21 cellular contexts compared by ENCODE assay signal in genomic region chr12:119156401-119156800, GRCh38. TPM values are rescaled to one million over a fixed set of nuclear protein-coding genes. Genes with fewer than 3 reads are reported as not detected.
DNase-seq lines count a peak whose midpoint lies in the region; ATAC-seq, FAIRE-seq and TF ChIP-seq lines count a peak whose summit lies in the region.
"Had no signal": no experiment of that assay in that cellular context is flagged by ENCODE, and none has a peak within 500 bp of the region (broad histone marks: within the 10 kb centered on the region; RNA-seq: fewer than 3 reads in every experiment).

No MANE protein-coding gene starts in this region.

- H3K4me3 Mint-ChIP-seq in HFFc6 = no peak overlapping the region
- no peak overlapping the region for H3K4me3 Mint-ChIP-seq in activated CD8-positive, alpha-beta memory T cell treated with anti-CD3 and anti-CD28 coated beads, Interleukin-2, amount 10 ng/mL, durations not matched to agents 7 days and 5 days
- H3K4me3 Mint-ChIP-seq: activated naive CD4-positive, alpha-beta T cell treated with anti-CD3 and anti-CD28 coated beads, Interleukin-2, amount 10 ng/mL, durations not matched to agents 7 days and 5 days; dendritic cell treated with granulocyte-macrophage colony-stimulating factor and Interleukin-4, amounts not matched to agents 40 ng/mL and 50 ng/mL, for 4 days had no signal

- H3K36me3 Mint-ChIP-seq in HFFc6 (ENCODE audit: low read depth) = no peaks in the 10 kb centered on the region
- no peaks in the 10 kb centered on the region for H3K36me3 Mint-ChIP-seq in activated CD8-positive, alpha-beta memory T cell treated with anti-CD3 and anti-CD28 coated beads, Interleukin-2, amount 10 ng/mL, durations not matched to agents 7 days and 5 days
- H3K36me3 Mint-ChIP-seq: activated naive CD4-positive, alpha-beta T cell treated with anti-CD3 and anti-CD28 coated beads, Interleukin-2, amount 10 ng/mL, durations not matched to agents 7 days and 5 days had no signal

- H3K56ac ChIP-seq in H1 (replicated peaks; ENCODE audit: insufficient read length, low read depth, low read length) = no peak overlapping the region

- no peak overlapping the region for H4K8ac ChIP-seq in H1 (ENCODE audit: extremely low read depth, insufficient read depth, low read length)

- no peak overlapping the region for H3K27ac Mint-ChIP-seq in HFFc6
- no peak overlapping the region for H3K27ac Mint-ChIP-seq in activated CD8-positive, alpha-beta memory T cell treated with anti-CD3 and anti-CD28 coated beads, Interleukin-2, amount 10 ng/mL, durations not matched to agents 7 days and 5 days
- H3K27ac Mint-ChIP-seq: activated naive CD4-positive, alpha-beta T cell treated with anti-CD3 and anti-CD28 coated beads, Interleukin-2, amount 10 ng/mL, durations not matched to agents 7 days and 5 days; dendritic cell treated with granulocyte-macrophage colony-stimulating factor and Interleukin-4, amounts not matched to agents 40 ng/mL and 50 ng/mL, for 4 days had no signal

- no peak overlapping the region for H4K91ac ChIP-seq in H1 (replicated peaks; ENCODE audit: insufficient read length, low read length)

- H2BK5ac ChIP-seq in H1 (ENCODE audit: low read depth, low read length) = no peak overlapping the region

- peaks cover 0 to 10% of the 10 kb centered on the region in 2 experiments; a peak in 1 of 4 replicates for H3K79me2 ChIP-seq in H1 (ENCODE audit: control insufficient read depth in 1 of 2, insufficient read depth in 2 of 2, low read length in 2 of 2)

- no peak for TF ChIP-seq POLR2A in H1 (IDR thresholded peaks at IDR 0.05; ENCODE audit: control extremely low read depth in 1 of 2, low read depth in 2 of 2, low read length in 2 of 2)

- no peak overlapping the region for H3K4ac ChIP-seq in H1 (replicated peaks; ENCODE audit: insufficient read length, low read depth, low read length)

- H3K27me3 Mint-ChIP-seq in HFFc6 (ENCODE audit: insufficient read depth) = peaks cover 11% of the 10 kb centered on the region; the same call in 1 of the 2 replicates
- peaks cover 3% of the 10 kb centered on the region for H3K27me3 Mint-ChIP-seq in activated CD8-positive, alpha-beta memory T cell treated with anti-CD3 and anti-CD28 coated beads, Interleukin-2, amount 10 ng/mL, durations not matched to agents 7 days and 5 days
- H3K27me3 Mint-ChIP-seq: activated naive CD4-positive, alpha-beta T cell treated with anti-CD3 and anti-CD28 coated beads, Interleukin-2, amount 10 ng/mL, durations not matched to agents 7 days and 5 days had no signal

- H2BK12ac ChIP-seq in H1 (ENCODE audit: low read depth, low read length) = no peak overlapping the region

- POLR2A ChIA-PET in H1 (lab: Charles Lee; ENCODE audit: partially characterized antibody) = interaction anchor here (0.5 to 1.4 kb wide), 4 partner anchors 17 to 36 kb away, joined by 3 read pairs; partner anchors contain the start of gene HSPB8

- peak overlapping the region; percentile 66 for H3K27ac ChIP-seq in 22Rv1
- no peak overlapping the region for H3K27ac ChIP-seq in H1 (ENCODE audit: low read depth, low read length)
- peak overlapping the region; percentile 14 for H3K27ac ChIP-seq in layer of hippocampus (ENCODE audit: low read depth, low read length)
- H3K27ac ChIP-seq: esophagus muscularis mucosa, left lung, ovary, upper lobe of left lung had no signal

- H3K9me3 Mint-ChIP-seq in HFFc6 = peaks cover 8% of the 10 kb centered on the region
- peaks cover 3% of the 10 kb centered on the region for H3K9me3 Mint-ChIP-seq in activated CD8-positive, alpha-beta memory T cell treated with anti-CD3 and anti-CD28 coated beads, Interleukin-2, amount 10 ng/mL, durations not matched to agents 7 days and 5 days (ENCODE audit: low read depth)

- H2AFZ ChIP-seq in H1 (ENCODE audit: low read length) = no peak overlapping the region

- H3K36me3 ChIP-seq in H7 (replicated peaks; ENCODE audit: control insufficient read depth, insufficient read depth, low read length) (peaks cover 2% of the 10 kb centered on the region; the same call in 1 of the 2 replicates), H1 (ENCODE audit: control insufficient read depth in 2 of 4, insufficient read depth in 4 of 4, low read length in 3 of 4) (peaks cover 0 to 12% (median 2%) of the 10 kb centered on the region in 4 experiments; a peak in 2 of 8 replicates)
- H3K36me3 ChIP-seq: esophagus muscularis mucosa, left lung, ovary, upper lobe of left lung had no signal

- no peak overlapping the region for H2BK120ac ChIP-seq in H1 (replicated peaks; ENCODE audit: low read depth, low read length)

- TF ChIP-seq RAD21 in H1 (IDR thresholded peaks at IDR 0.05 in 1 of 2, conservative IDR thresholded peaks at IDR 0.05 in 1 of 2; ENCODE audit: low read depth in 2 of 2, low read length in 2 of 2) = peak; percentile 51 to 71

- H2BK15ac ChIP-seq in H1 (ENCODE audit: low read length) = no peak overlapping the region

- H2AK5ac ChIP-seq in H1 (ENCODE audit: low read depth, low read length) = no peak overlapping the region

- peaks cover 2 to 5% of the 10 kb centered on the region in 2 experiments; a peak in 3 of 4 replicates for H3K9me3 ChIP-seq in H1 (ENCODE audit: insufficient read depth in 2 of 2, low read depth in 1 of 2, low read length in 1 of 2)
- H3K9me3 ChIP-seq: ovary had no signal

- H3K4me3 ChIP-seq in H7 (ENCODE audit: insufficient read depth, low read depth, low read length) = no peak overlapping the region
- H3K4me3 ChIP-seq in H1 (ENCODE audit: extremely low read depth in 1 of 4, insufficient read depth in 2 of 4, low read depth in 3 of 4, low read length in 4 of 4) = no peak overlapping the region
- H3K4me3 ChIP-seq: left lung, ovary, smooth muscle cell, upper lobe of left lung had no signal

- H2BK20ac ChIP-seq in H1 (ENCODE audit: low read length) = no peak overlapping the region

- no peak for ATAC-seq in activated CD8-positive, alpha-beta memory T cell treated with anti-CD3 and anti-CD28 coated beads, Interleukin-2, amount 10 ng/mL, durations not matched to agents 7 days and 5 days
- ATAC-seq: left lung had no signal

- WGBS in H1 (ENCODE audit: extremely low coverage in 1 of 2, insufficient coverage in 1 of 2, insufficient read length in 1 of 2, insufficient replicate concordance in 2 of 2, low coverage in 1 of 2, low lambda C conversion rate in 2 of 2, missing lambda C conversion rate in 1 of 2), 2 experiments = 84% methylated on average over 20 of the region's 31 CpGs; no CpG with 5 or more reads in 1 of the 2 experiments

- no peak overlapping the region for H3K4me2 ChIP-seq in H1 (ENCODE audit: insufficient read depth in 1 of 2, low read depth in 2 of 2, low read length in 2 of 2)
- H3K4me2 ChIP-seq: smooth muscle cell had no signal

- no peaks in the 10 kb centered on the region for H4K20me1 ChIP-seq in H1 (replicated peaks in 1 of 2; ENCODE audit: control insufficient read depth in 1 of 2, insufficient read depth in 2 of 2, low read length in 2 of 2)

- peak in 1 of 2 experiments; percentile 75; a peak in 1 of 3 replicates for TF ChIP-seq EP300 in H1 (IDR thresholded peaks at IDR 0.05; ENCODE audit: borderline replicate concordance in 1 of 2, low read depth in 2 of 2, low read length in 2 of 2)

- peaks cover 0 to 6% (median 3%) of the 10 kb centered on the region in 4 experiments; a peak in 4 of 7 replicates for H3K4me1 ChIP-seq in H1 (replicated peaks in 1 of 4; ENCODE audit: control insufficient read depth in 3 of 4, insufficient read depth in 4 of 4, low read length in 3 of 4)
- H3K4me1 ChIP-seq: left lung had no signal

- FAIRE-seq in H1 (lab: Jason Lieb, UNC) = no peak

- H3K14ac ChIP-seq in H1 (ENCODE audit: insufficient read length) = no peak overlapping the region

- no peak overlapping the region for H3K18ac ChIP-seq in H1 (ENCODE audit: extremely low read depth, low read length)

- no peaks in the 10 kb centered on the region for H3K4me1 Mint-ChIP-seq in HFFc6 (ENCODE audit: low read depth)
- H3K4me1 Mint-ChIP-seq in activated CD8-positive, alpha-beta memory T cell treated with anti-CD3 and anti-CD28 coated beads, Interleukin-2, amount 10 ng/mL, durations not matched to agents 7 days and 5 days = no peaks in the 10 kb centered on the region
- H3K4me1 Mint-ChIP-seq: activated naive CD4-positive, alpha-beta T cell treated with anti-CD3 and anti-CD28 coated beads, Interleukin-2, amount 10 ng/mL, durations not matched to agents 7 days and 5 days had no signal

- H3K79me1 ChIP-seq in H1 (ENCODE audit: low read depth, low read length) = no peaks in the 10 kb centered on the region

- no peak overlapping the region for H3K9ac ChIP-seq in H1 (replicated peaks in 1 of 4; ENCODE audit: extremely low read depth in 1 of 4, low read depth in 3 of 4, low read length in 3 of 4)

- H3K27me3 ChIP-seq in H7 (ENCODE audit: control insufficient read depth, insufficient read depth, low read length) (no peaks in the 10 kb centered on the region), H1 (replicated peaks in 1 of 4; ENCODE audit: control insufficient read depth in 3 of 4, extremely low read depth in 1 of 4, insufficient read depth in 3 of 4, low read length in 3 of 4) (no peaks in the 10 kb centered on the region), layer of hippocampus (ENCODE audit: control insufficient read depth, insufficient read depth, low read length) (no peaks in the 10 kb centered on the region)
- H3K27me3 ChIP-seq: ovary, upper lobe of left lung had no signal

- peaks cover 7% of the 10 kb centered on the region; the same call in 1 of the 2 replicates for H3K23me2 ChIP-seq in H1 (ENCODE audit: low read depth, low read length)

- CTCF ChIA-PET in H1 (lab: Charles Lee; ENCODE audit: partially characterized antibody) = interaction anchor here (0.7 to 2.6 kb wide), 29 partner anchors 9 to 302 kb away, joined by 3 to 14 read pairs (median 4); partner anchors contain the start of gene HSPB8
- CTCF ChIA-PET in activated CD8-positive, alpha-beta memory T cell treated with anti-CD3 and anti-CD28 coated beads, Interleukin-2, amount 10 ng/mL, durations not matched to agents 7 days and 5 days (lab: Charles Lee) = no interaction called here

- no peak overlapping the region for H4K5ac ChIP-seq in H1 (ENCODE audit: insufficient read length, low read depth, low read length)

- TF ChIP-seq CTCF in 22Rv1 (IDR thresholded peaks at IDR 0.05) = peak; percentile 40
- TF ChIP-seq CTCF in H1 (IDR thresholded peaks at IDR 0.05; ENCODE audit: control extremely low read depth in 1 of 3, insufficient read depth in 1 of 3, low read depth in 1 of 3, low read length in 3 of 3) = peak; percentile 79 to 92 (median 80)
- no peak for TF ChIP-seq CTCF in HFFc6 (IDR thresholded peaks at IDR 0.05)

- DNase-seq in H7 = peak; percentile 96
- DNase-seq in H1 (ENCODE audit: low read depth in 1 of 2, low spot score in 2 of 2) = peak in 1 of 2 experiments; percentile 87
- no peak for DNase-seq in NCI-H2081 (lab: John Stamatoyannopoulos, UW)
- DNase-seq in HFFc6 = no peak
- DNase-seq in DMS114 treated with DMSO at 0.1 percent for 48 hours (lab: John Stamatoyannopoulos, UW; ENCODE audit: unreplicated experiment) = no peak
- DNase-seq in activated CD8-positive, alpha-beta memory T cell treated with anti-CD3 and anti-CD28 coated beads, Interleukin-2, amount 10 ng/mL, durations not matched to agents 7 days and 5 days = no peak
- DNase-seq: activated CD4-positive, alpha-beta T cell treated with anti-CD3 and anti-CD28 coated beads for 48 hours; activated naive CD4-positive, alpha-beta T cell treated with anti-CD3 and anti-CD28 coated beads, Interleukin-2, amount 10 ng/mL, durations not matched to agents 7 days and 5 days; activated T-cell treated with anti-CD3 and anti-CD28 coated beads for 4 hours; GOT3; hippocampal formation; NCI-H187 treated with DMSO at 0.1 percent for 48 hours; NCI-H510A; ovary had no signal

- no peak overlapping the region for H3K23ac ChIP-seq in H1 (ENCODE audit: insufficient read length)

RNA-seq across cellular contexts. Expression of gene HSPB8, which starts 22.3 kb away (rescaled TPM):
- 10.7 and 15.8 TPM in 2 replicates for total RNA-seq in H7 (2014; rRNA removed; shearing (Covaris generic))
- total RNA-seq in H1 (2021; fragmentation: NEBNext Ultra II Directional; extraction: Animal tissue kit (Norgen Biotek cat#: 25700)) = 11.7 TPM in 2 replicates
- polyA plus RNA-seq in H1 (2011; rRNA removed) = 17.4 and 28.2 TPM in 2 replicates
- polyA plus RNA-seq in H1 (2011; cell fraction: cytosol; rRNA removed) = 13.1 TPM
- polyA plus RNA-seq in H1 (2011; cell fraction: nucleus; rRNA removed) = 11.9 TPM
- 17.8 to 18.5 TPM (median 18.0 TPM) in 4 replicates for polyA plus RNA-seq in H1 (2012, experiment 1 of 2)
- polyA plus RNA-seq in H1 (2012, experiment 2 of 2) = 26.1 TPM
- 5.5 TPM for polyA plus RNA-seq in H1 (2013, experiment 1 of 2)
- 5.8 TPM for polyA plus RNA-seq in H1 (2013, experiment 2 of 2)
- polyA minus RNA-seq in H1 (2011; rRNA and poly(A)+ RNA removed) = 9.3 and 14.3 TPM in 2 replicates
- 10.0 TPM for polyA minus RNA-seq in H1 (2011; cell fraction: cytosol; rRNA and poly(A)+ RNA removed)
- polyA minus RNA-seq in H1 (2011; cell fraction: nucleus; rRNA and poly(A)+ RNA removed) = 9.2 TPM
- 10 to 100 TPM; 18.9 to 40.1 (median 22.2) TPM for total RNA-seq in HFFc6 (2021; fragmentation: NEBNext Ultra II Directional; extraction: Animal tissue kit (Norgen Biotek cat#: 25700))
- not detected for total RNA-seq in activated CD8-positive, alpha-beta memory T cell treated with anti-CD3 and anti-CD28 coated beads, Interleukin-2, amount 10 ng/mL, durations not matched to agents 7 days and 5 days

Comparison
In these comparisons a context has a peak if more than half of its experiments do, and no peak if none do; other contexts are left out.
1. RNA of gene HSPB8, which starts 22.3 kb away (total RNA-seq): 18.9 to 40.1 TPM in HFFc6, 10.7 to 15.8 TPM in H7 and 11.7 TPM in H1; not detected in activated CD8-positive, alpha-beta memory T cell treated with anti-CD3 and anti-CD28 coated beads, Interleukin-2, amount 10 ng/mL, durations not matched to agents 7 days and 5 days; every median in the first group is over 10 times any median in the second.